ENCODE assay signal across 9 cellular contexts in the genomic region with DNA sequence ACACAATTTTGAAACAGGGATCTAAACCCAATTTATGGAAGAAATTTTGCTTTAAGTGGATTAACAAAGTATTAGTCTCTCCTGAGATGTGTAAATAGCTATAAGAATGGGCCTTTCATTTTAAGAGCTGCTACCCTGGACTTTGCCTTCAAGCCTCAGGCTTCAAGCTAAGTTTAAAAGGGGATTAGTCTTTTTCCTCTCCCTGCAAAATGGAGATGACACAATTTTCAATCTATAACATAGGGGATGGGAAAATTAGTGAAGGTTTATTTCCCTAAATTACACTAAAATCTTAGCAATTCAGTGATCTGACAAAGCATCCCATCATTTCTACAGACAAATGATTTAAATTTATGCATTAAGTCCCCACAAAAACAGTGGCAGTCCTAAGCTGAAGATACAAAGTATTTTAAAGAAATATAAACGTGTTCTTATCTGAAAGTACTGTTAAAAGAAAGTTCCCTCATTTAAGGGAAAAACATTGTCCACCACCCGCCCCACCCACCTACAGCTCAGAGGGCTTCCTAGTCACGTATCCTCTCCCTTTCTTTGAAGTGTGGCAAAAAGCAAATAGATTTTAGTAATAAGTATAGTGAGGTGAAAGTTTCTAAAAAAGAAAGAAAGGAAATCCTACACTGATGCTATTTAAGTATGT. TPM values are rescaled to one million over a fixed set of nuclear protein-coding genes. Genes with fewer than 3 reads are reported as not detected.
DNase-seq lines count a peak whose midpoint lies in the region; ATAC-seq lines count a peak whose summit lies in the region.
"Had no signal": no experiment of that assay in that cellular context is flagged by ENCODE, and none has a peak within 500 bp of the region (broad histone marks: within the 10 kb centered on the region; RNA-seq: fewer than 3 reads in every experiment).

No MANE protein-coding gene starts in this region.

- DNase-seq in activated T-cell treated with anti-CD3 and anti-CD28 coated beads for 4 hours: peak; percentile 17
- no peak for DNase-seq in activated T-cell treated with anti-CD3 and anti-CD28 coated beads, Interleukin-2, amount 50 U/mL, for 1 hour
- no peak for DNase-seq in activated T-cell treated with anti-CD3 and anti-CD28 coated beads, Interleukin-2, amount 50 U/mL, for 4 hours
- peak; percentile 27 for DNase-seq in stimulated activated CD4-positive, alpha-beta T cell treated with anti-CD3 and anti-CD28 coated beads, Interleukin-1b, Interleukin-23, amount 100 ng/mL, for 48 hours
- DNase-seq in NCI-H1436 treated with DMSO at 0.1 percent for 48 hours (lab: John Stamatoyannopoulos, UW): no peak
- no peak for DNase-seq in DMS79 treated with DMSO at 0.1 percent for 48 hours (lab: John Stamatoyannopoulos, UW)
- no peak for DNase-seq in anterior cingulate cortex (lab: John Stamatoyannopoulos, UW)
- DNase-seq: left cardiac atrium had no signal

- no peaks in the 10 kb centered on the region for H3K9me3 Mint-ChIP-seq in activated T-cell treated with anti-CD3 and anti-CD28 coated beads, Interleukin-2, amount 50 U/mL, for 4 hours

- no peak overlapping the region for H3K4me3 Mint-ChIP-seq in activated T-cell treated with anti-CD3 and anti-CD28 coated beads, Interleukin-2, amount 50 U/mL, for 4 hours

- no peaks in the 10 kb centered on the region for H3K27me3 Mint-ChIP-seq in activated T-cell treated with anti-CD3 and anti-CD28 coated beads, Interleukin-2, amount 50 U/mL, for 4 hours (ENCODE audit: low read depth)

- peaks cover 20% of the 10 kb centered on the region for H3K4me1 Mint-ChIP-seq in activated T-cell treated with anti-CD3 and anti-CD28 coated beads, Interleukin-2, amount 50 U/mL, for 4 hours (ENCODE audit: low read depth)

- no peaks in the 10 kb centered on the region for H3K36me3 Mint-ChIP-seq in activated T-cell treated with anti-CD3 and anti-CD28 coated beads, Interleukin-2, amount 50 U/mL, for 4 hours (ENCODE audit: insufficient read depth)

- peak; percentile 84 for ATAC-seq in HG03066 (IDR thresholded peaks at IDR 0.05; ENCODE audit: low read depth, unreplicated experiment)
- ATAC-seq in activated T-cell treated with anti-CD3 and anti-CD28 coated beads, Interleukin-2, amount 50 U/mL, for 4 hours: peak; percentile 59 to 65
- ATAC-seq: left cardiac atrium had no signal

RNA-seq across cellular contexts. Expression of a gene that starts 14.5 kb away (rescaled TPM):
- total RNA-seq in activated T-cell treated with anti-CD3 and anti-CD28 coated beads, Interleukin-2, amount 50 U/mL, for 4 hours: 1 to 10 TPM; 2.1 to 2.5 (median 2.3) TPM

Comparison
In these comparisons a context has a peak if more than half of its experiments do, and no peak if none do; other contexts are left out.
1. DNase-seq: peak in activated T-cell treated with anti-CD3 and anti-CD28 coated beads for 4 hours (single experiment) and stimulated activated CD4-positive, alpha-beta T cell treated with anti-CD3 and anti-CD28 coated beads, Interleukin-1b, Interleukin-23, amount 100 ng/mL, for 48 hours (single experiment); none in activated T-cell treated with anti-CD3 and anti-CD28 coated beads, Interleukin-2, amount 50 U/mL, for 1 hour (single experiment), activated T-cell treated with anti-CD3 and anti-CD28 coated beads, Interleukin-2, amount 50 U/mL, for 4 hours (single experiment), NCI-H1436 treated with DMSO at 0.1 percent for 48 hours (single experiment), DMS79 treated with DMSO at 0.1 percent for 48 hours (single experiment) and anterior cingulate cortex (0 of 58).